ENCODE assay signal across 22 cellular contexts in genomic region chr7:41938371-41938770, GRCh38.
"Had no signal": no experiment of that assay in that cellular context is flagged by ENCODE, and none has a peak within 500 bp of the region (broad histone marks: within the 10 kb centered on the region; RNA-seq: fewer than 3 reads in every experiment).

No MANE protein-coding gene starts in this region.

- H3K36me3 ChIP-seq: colonic mucosa, esophagus squamous epithelium, gastroesophageal sphincter, heart left ventricle, left lung, lower lobe of right lung had no signal

- H2AFZ ChIP-seq: hepatocyte had no signal

- ATAC-seq: effector memory CD8-positive, alpha-beta T cell; esophagus mucosa; foreskin keratinocyte; gastroesophageal sphincter; heart left ventricle; left cardiac atrium; left lung; left ventricle myocardium superior; lower lobe of right lung; naive thymus-derived CD4-positive, alpha-beta T cell had no signal

- H3K4me1 ChIP-seq: foreskin keratinocyte had no signal

- H3K9me3 ChIP-seq: colonic mucosa, esophagus squamous epithelium, gastroesophageal sphincter, heart left ventricle, left lung, lower lobe of right lung had no signal

- H3K4me3 ChIP-seq: colonic mucosa, esophagus squamous epithelium, gastroesophageal sphincter, heart left ventricle, hepatocyte, left lung, lower lobe of right lung had no signal

- H3K27me3 ChIP-seq: colonic mucosa, hepatocyte had no signal

- DNase-seq: colonic mucosa; cortex of kidney; effector CD8-positive, alpha-beta T cell; effector memory CD8-positive, alpha-beta T cell; endodermal cell; erythroblast; esophagus squamous epithelium; foreskin keratinocyte; heart left ventricle; hypothalamus; immature natural killer cell; left cardiac atrium; left lung; left ventricle myocardium superior; lower lobe of right lung; mesendoderm; midbrain; naive thymus-derived CD4-positive, alpha-beta T cell had no signal

- H3K27ac ChIP-seq: colonic mucosa, epithelial cell of prostate, esophagus squamous epithelium, foreskin keratinocyte, gastroesophageal sphincter, heart left ventricle, hepatocyte, left lung, lower lobe of right lung had no signal

- H3K4me2 ChIP-seq: hepatocyte had no signal
